In genomic region chr19:15402411-15403150, GRCh38 we compare ENCODE assay signal across 20 cellular contexts. TPM values are rescaled to one million over a fixed set of nuclear protein-coding genes. Genes with fewer than 3 reads are reported as not detected.
DNase-seq lines count a peak whose midpoint lies in the region; ATAC-seq and TF ChIP-seq lines count a peak whose summit lies in the region.
"Had no signal": no experiment of that assay in that cellular context is flagged by ENCODE, and none has a peak within 500 bp of the region (broad histone marks: within the 10 kb centered on the region; RNA-seq: fewer than 3 reads in every experiment).

No MANE protein-coding gene starts in this region.

- 88 to 100% methylated on average over 2 to 14 of the region's 15 CpGs for WGBS in esophagus squamous epithelium, 2 donors
- 71 to 77% methylated on average over 11 to 15 of the region's 15 CpGs for WGBS in testis, 2 donors

- no peaks in the 10 kb centered on the region for H3K27me3 ChIP-seq in esophagus squamous epithelium
- no peaks in the 10 kb centered on the region for H3K27me3 ChIP-seq in testis
- H3K27me3 ChIP-seq: BE2C, SJSA1 had no signal

- H3K9me3 Mint-ChIP-seq in WTC11, result no peaks in the 10 kb centered on the region
- H3K9me3 Mint-ChIP-seq: natural killer cell treated with Interleukin-12 subunit alpha and Interleukin-12 subunit beta and Interleukin-15 and Interleukin-18, amount 100 ng/mL, for 72 hours had no signal

- H3K9me3 ChIP-seq in esophagus squamous epithelium, result no peaks in the 10 kb centered on the region
- H3K9me3 ChIP-seq in testis, result no peaks in the 10 kb centered on the region
- H3K9me3 ChIP-seq: BE2C, SJSA1 had no signal

- DNase-seq in WTC11 (ENCODE audit: low spot score), result no peak
- DNase-seq in esophagus squamous epithelium (lab: John Stamatoyannopoulos, UW), result no peak
- no peak for DNase-seq in omental fat pad (ENCODE audit: low spot score)
- DNase-seq in testis, result peak; percentile 73
- DNase-seq in HuH-7 (ENCODE audit: low spot score), result no peak
- DNase-seq in NCI-H1105 treated with DMSO at 0.1 percent for 48 hours (lab: John Stamatoyannopoulos, UW), result no peak
- DNase-seq: activated CD4-positive, alpha-beta T cell treated with anti-CD3 and anti-CD28 coated beads for 36 hours; activated naive CD4-positive, alpha-beta T cell treated with Interleukin-2 at 50 U/mL for 16 hours; BE2C; mammary epithelial cell; NCI-H2107; NCI-H524; OCI-M1; retina; stimulated activated CD4-positive, alpha-beta T cell treated with anti-CD3 and anti-CD28 coated beads, Interleukin-2, amount 100 ng/mL, for 24 hours; T1000 had no signal

- no peak for TF ChIP-seq CTCF in WTC11 (IDR thresholded peaks at IDR 0.05)
- TF ChIP-seq CTCF in esophagus squamous epithelium (IDR thresholded peaks at IDR 0.05), result no peak
- TF ChIP-seq CTCF in omental fat pad (IDR thresholded peaks at IDR 0.05), result no peak
- TF ChIP-seq CTCF in testis (IDR thresholded peaks at IDR 0.05), result no peak

- CTCF ChIA-PET in WTC11 (lab: Charles Lee), result interaction anchor here (1.0 to 1.5 kb wide), 2 partner anchors 16 to 151 kb away, joined by 4 to 5 read pairs; partner anchors contain the start of gene AKAP8L

- H3K4me3 Mint-ChIP-seq in WTC11, result no peak overlapping the region
- H3K4me3 Mint-ChIP-seq: activated CD4-positive, alpha-beta T cell treated with anti-CD3 and anti-CD28 coated beads for 36 hours; natural killer cell treated with Interleukin-12 subunit alpha and Interleukin-12 subunit beta and Interleukin-15 and Interleukin-18, amount 100 ng/mL, for 72 hours had no signal

- no peaks in the 10 kb centered on the region for H3K27me3 Mint-ChIP-seq in WTC11 (ENCODE audit: low read depth)
- H3K27me3 Mint-ChIP-seq: activated CD4-positive, alpha-beta T cell treated with anti-CD3 and anti-CD28 coated beads for 36 hours; natural killer cell treated with Interleukin-12 subunit alpha and Interleukin-12 subunit beta and Interleukin-15 and Interleukin-18, amount 100 ng/mL, for 72 hours had no signal

- POLR2A ChIA-PET in WTC11 (lab: Charles Lee), result interaction anchor here (0.7 kb wide), 1 partner anchor 16 kb away, joined by 3 read pairs; the partner anchor contains the start of gene AKAP8L

- H3K36me3 Mint-ChIP-seq in WTC11, result peaks cover 38% of the 10 kb centered on the region

- peaks cover 3% of the 10 kb centered on the region; the same call in 1 of the 2 replicates for H3K4me1 Mint-ChIP-seq in WTC11

- H3K27ac Mint-ChIP-seq in WTC11, result peak overlapping the region; percentile 70; the same call in 1 of the 2 replicates
- H3K27ac Mint-ChIP-seq: activated CD4-positive, alpha-beta T cell treated with anti-CD3 and anti-CD28 coated beads for 36 hours; natural killer cell treated with Interleukin-12 subunit alpha and Interleukin-12 subunit beta and Interleukin-15 and Interleukin-18, amount 100 ng/mL, for 72 hours had no signal

- no peak for ATAC-seq in WTC11
- peak; percentile 43 for ATAC-seq in omental fat pad (ENCODE audit: low FRiP score)
- no peak for ATAC-seq in HG03442 (IDR thresholded peaks at IDR 0.05; ENCODE audit: unreplicated experiment)
- ATAC-seq: activated CD4-positive, alpha-beta T cell treated with anti-CD3 and anti-CD28 coated beads for 36 hours; GM12878; natural killer cell treated with Interleukin-12 subunit alpha and Interleukin-12 subunit beta and Interleukin-15 and Interleukin-18, amount 100 ng/mL, for 72 hours had no signal

- no peak for TF ChIP-seq POLR2A in esophagus squamous epithelium (IDR thresholded peaks at IDR 0.05)
- no peak for TF ChIP-seq POLR2A in testis (IDR thresholded peaks at IDR 0.05)

- peak overlapping the region in 3 of 4 donors; percentile 69 to 80 (median 79) for H3K27ac ChIP-seq in esophagus squamous epithelium
- H3K27ac ChIP-seq in testis, result peak overlapping the region in 1 of 2 donors; percentile 74
- H3K27ac ChIP-seq: SJSA1 had no signal

- peaks cover 43 to 99% (median 47%) of the 10 kb centered on the region in 3 donors for H3K36me3 ChIP-seq in esophagus squamous epithelium
- no peaks in the 10 kb centered on the region for H3K36me3 ChIP-seq in testis (ENCODE audit: low read depth, missing control alignments)

- intact Hi-C loops in esophagus squamous epithelium (cut with DNase I), result no loop called here
- intact Hi-C loops in testis (cut with DNase I; ENCODE audit: low total_unique reads), result no loop called here

- H3K4me3 ChIP-seq in esophagus squamous epithelium (peak overlapping the region in 1 of 4 donors; percentile 4), testis (no peak overlapping the region)
- H3K4me3 ChIP-seq: GM12878, SJSA1 had no signal

- H3K4me1 ChIP-seq in esophagus squamous epithelium, result peaks cover 0 to 69% (median 22%) of the 10 kb centered on the region in 3 donors
- peaks cover 44% of the 10 kb centered on the region for H3K4me1 ChIP-seq in testis
- H3K4me1 ChIP-seq: SJSA1 had no signal

TF ChIP-seq in WTC11, 78 proteins besides CTCF, POLR2A, EP300 and RAD21:
- TF ChIP-seq JAZF1 (CRISPR knock-in tag; IDR thresholded peaks at IDR 0.05) (no peak), PRRX2 (CRISPR knock-in tag; IDR thresholded peaks at IDR 0.05) (no peak), FOXJ3 (CRISPR knock-in tag; IDR thresholded peaks at IDR 0.05; ENCODE audit: borderline replicate concordance) (no peak), ZNF138 (CRISPR knock-in tag; conservative IDR thresholded peaks at IDR 0.05) (no peak)

RNA-seq across cellular contexts. Expression of gene AKAP8L, which starts 16.2 kb away (rescaled TPM):
- total RNA-seq in WTC11 (2021) (184 to 231 TPM (median 184 TPM) in 3 replicates), esophagus squamous epithelium (10 to 100 TPM; 33.9 to 90.2 (median 63.4) TPM), omental fat pad (100 to 1,000 TPM in 1 of 4 donors, 10 to 100 TPM in 3; 52.2 to 141 (median 79.5) TPM), testis (100 to 1,000 TPM; 334 to 399 TPM)
- 131 TPM for polyA plus RNA-seq in testis (ENCODE audit: insufficient read depth, low read depth, low replicate concordance)

RNA-seq across cellular contexts. Expression of gene AKAP8, which starts 23.0 kb away (rescaled TPM):
- 49.1 to 65.9 TPM (median 51.3 TPM) in 3 replicates for total RNA-seq in WTC11 (2021)
- 10 to 100 TPM; 17.4 to 32.4 (median 21.7) TPM for total RNA-seq in esophagus squamous epithelium
- 10 to 100 TPM; 17.5 to 45.6 (median 22.8) TPM for total RNA-seq in omental fat pad
- 10 to 100 TPM; 44.0 to 46.3 TPM for total RNA-seq in testis
- 20.1 TPM for polyA plus RNA-seq in testis (ENCODE audit: insufficient read depth, low read depth, low replicate concordance)

RNA-seq across cellular contexts. Expression of gene WIZ, which starts 47.2 kb away (rescaled TPM):
- 37.6 to 43.9 TPM (median 40.6 TPM) in 3 replicates for total RNA-seq in WTC11 (2021)
- total RNA-seq in esophagus squamous epithelium, result 10 to 100 TPM; 17.2 to 36.5 (median 30.0) TPM
- 10 to 100 TPM; 17.4 to 41.8 (median 33.6) TPM for total RNA-seq in omental fat pad
- 100 to 1,000 TPM; 109 to 118 TPM for total RNA-seq in testis
- 66.2 TPM for polyA plus RNA-seq in testis (ENCODE audit: insufficient read depth, low read depth, low replicate concordance)
